Comparison of ENCODE assay signal across 12 cellular contexts in the genomic region with DNA sequence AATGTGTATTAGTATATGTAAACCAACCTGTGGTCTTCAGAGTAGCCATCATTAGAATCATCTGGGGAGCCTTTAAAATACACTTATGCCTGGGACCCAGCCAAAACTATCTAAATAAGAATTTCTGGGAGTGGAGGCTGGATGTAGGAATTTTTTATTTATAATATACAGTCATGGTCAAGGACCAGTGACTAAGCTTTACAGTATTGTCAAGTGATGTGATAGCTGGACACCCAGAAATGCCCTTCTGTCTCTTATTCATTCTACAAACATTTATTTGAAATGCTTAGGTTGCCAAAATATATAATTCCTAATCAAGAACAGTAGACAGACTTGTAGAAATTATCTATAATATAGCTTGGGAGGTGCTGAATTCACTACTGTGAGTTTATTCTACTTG.
A peak's percentile ranks its signal among the peaks of the same experiment; 100 is the strongest.
DNase-seq lines count a peak whose midpoint lies in the region; ATAC-seq, FAIRE-seq and TF ChIP-seq lines count a peak whose summit lies in the region.
"Had no signal": no experiment of that assay in that cellular context is flagged by ENCODE, and none has a peak within 500 bp of the region (broad histone marks: within the 10 kb centered on the region; RNA-seq: fewer than 3 reads in every experiment).

No MANE protein-coding gene starts in this region.

- peak overlapping the region; percentile 82 for H3K27ac Mint-ChIP-seq in HFFc6
- H3K27ac Mint-ChIP-seq in naive thymus-derived CD8-positive, alpha-beta T cell = peak overlapping the region in 8 of 10 donors; percentile 25 to 91 (median 84)

- no peak for TF ChIP-seq CTCF in HFFc6 (IDR thresholded peaks at IDR 0.05)

- H3K36me3 Mint-ChIP-seq in HFFc6 (ENCODE audit: low read depth) = peaks cover 48% of the 10 kb centered on the region
- H3K36me3 Mint-ChIP-seq in naive thymus-derived CD8-positive, alpha-beta T cell = peaks cover 6 to 60% (median 17%) of the 10 kb centered on the region in 3 donors

- peak overlapping the region; percentile 62 for H3K4me3 Mint-ChIP-seq in HFFc6
- H3K4me3 Mint-ChIP-seq in naive thymus-derived CD8-positive, alpha-beta T cell = peak overlapping the region in 2 of 10 donors; percentile 19 to 27
- H3K4me3 Mint-ChIP-seq: activated CD8-positive, alpha-beta memory T cell treated with anti-CD3 and anti-CD28 coated beads, Interleukin-2, amount 10 ng/mL, durations not matched to agents 7 days and 5 days had no signal

- H3K27me3 Mint-ChIP-seq in HFFc6 (ENCODE audit: insufficient read depth) = peaks cover 12% of the 10 kb centered on the region; the same call in 1 of the 2 replicates
- no peaks in the 10 kb centered on the region for H3K27me3 Mint-ChIP-seq in naive thymus-derived CD8-positive, alpha-beta T cell
- H3K27me3 Mint-ChIP-seq: activated CD8-positive, alpha-beta memory T cell treated with anti-CD3 and anti-CD28 coated beads, Interleukin-2, amount 10 ng/mL, durations not matched to agents 7 days and 5 days had no signal

- peaks cover 92% of the 10 kb centered on the region for H3K4me1 Mint-ChIP-seq in HFFc6 (ENCODE audit: low read depth)
- peaks cover 31 to 87% (median 76%) of the 10 kb centered on the region in 4 donors for H3K4me1 Mint-ChIP-seq in naive thymus-derived CD8-positive, alpha-beta T cell

- no peaks in the 10 kb centered on the region for H3K9me3 Mint-ChIP-seq in HFFc6
- peaks cover 0 to 2% (median 0%) of the 10 kb centered on the region in 9 donors for H3K9me3 Mint-ChIP-seq in naive thymus-derived CD8-positive, alpha-beta T cell

- no peak for ATAC-seq in naive thymus-derived CD8-positive, alpha-beta T cell
- ATAC-seq in HG03460 (IDR thresholded peaks at IDR 0.05; ENCODE audit: unreplicated experiment) = no peak
- no peak for ATAC-seq in HG02970 (IDR thresholded peaks at IDR 0.05; ENCODE audit: low FRiP score, unreplicated experiment)
- ATAC-seq: activated CD8-positive, alpha-beta memory T cell treated with anti-CD3 and anti-CD28 coated beads, Interleukin-2, amount 10 ng/mL, durations not matched to agents 7 days and 5 days; right lobe of liver had no signal

- DNase-seq in AG20443 (ENCODE audit: low spot score) (peak; percentile 17), HFFc6 (peak; percentile 78), astrocyte of the hippocampus (ENCODE audit: low read depth, low spot score) (peak; percentile 24), NCI-H2196 treated with DMSO at 0.1 percent for 48 hours (lab: John Stamatoyannopoulos, UW; ENCODE audit: unreplicated experiment) (no peak), GM19239 (ENCODE audit: insufficient read length, low spot score) (no peak)
- DNase-seq in naive thymus-derived CD8-positive, alpha-beta T cell = no peak
- DNase-seq: activated CD8-positive, alpha-beta memory T cell treated with anti-CD3 and anti-CD28 coated beads, Interleukin-2, amount 10 ng/mL, durations not matched to agents 7 days and 5 days; DMS79; NCI-H524 treated with DMSO at 0.1 percent for 48 hours; right lobe of liver had no signal

- no peak for FAIRE-seq in GM19239 (lab: Jason Lieb, UNC)

- POLR2A ChIA-PET in naive thymus-derived CD8-positive, alpha-beta T cell (lab: Charles Lee) = no interaction called here

Comparison
In these comparisons a context has a peak if more than half of its experiments do, and no peak if none do; other contexts are left out.
1. DNase-seq: peak in AG20443 (single experiment), HFFc6 (single experiment) and astrocyte of the hippocampus (single experiment); none in naive thymus-derived CD8-positive, alpha-beta T cell (0 of 10), NCI-H2196 treated with DMSO at 0.1 percent for 48 hours (single experiment) and GM19239 (single experiment).